In the genomic region with DNA sequence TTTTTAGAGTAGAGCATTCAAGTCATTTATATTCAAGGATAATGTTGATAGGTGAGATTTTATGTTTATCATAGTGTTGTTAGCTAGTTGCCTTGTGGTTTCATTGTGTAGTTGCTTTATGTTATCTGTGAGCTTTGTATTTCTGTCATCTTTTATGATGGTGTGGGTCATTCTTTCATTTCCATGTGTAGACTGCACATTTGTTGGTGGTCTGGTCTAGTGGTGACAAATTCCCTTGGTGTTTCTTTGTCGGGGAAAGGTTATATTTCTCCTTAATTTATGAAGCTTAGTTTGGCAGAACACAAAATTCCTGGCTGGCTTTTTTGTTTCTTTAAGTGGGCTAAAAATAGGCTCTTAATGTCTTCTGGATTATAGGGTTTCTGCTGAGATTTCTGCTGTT, we compare ENCODE assay signal across 22 cellular contexts.
"Had no signal": no experiment of that assay in that cellular context is flagged by ENCODE, and none has a peak within 500 bp of the region (broad histone marks: within the 10 kb centered on the region; RNA-seq: fewer than 3 reads in every experiment).

No MANE protein-coding gene starts in this region.

- H3K27ac ChIP-seq: epithelial cell of prostate, hepatocyte, neutrophil, parathyroid adenoma, skin epidermis, transverse colon had no signal

- H3K4me1 ChIP-seq: parathyroid adenoma, transverse colon had no signal

- H3K9me3 ChIP-seq: neutrophil had no signal

- H3K4me2 ChIP-seq: hepatocyte had no signal

- H3K36me3 ChIP-seq: neutrophil, transverse colon had no signal

- H3K27me3 ChIP-seq: hepatocyte, neutrophil, transverse colon had no signal

- H2AFZ ChIP-seq: hepatocyte, parathyroid adenoma had no signal

- H3K9ac ChIP-seq: parathyroid adenoma had no signal

- H3K4me3 ChIP-seq: hepatocyte, skin epidermis, transverse colon had no signal

- H3K79me2 ChIP-seq: hepatocyte, parathyroid adenoma had no signal

- DNase-seq: activated CD4-positive, alpha-beta memory T cell treated with anti-CD3 and anti-CD28 coated beads for 36 hours; activated CD4-positive, alpha-beta T cell treated with anti-CD3 and anti-CD28 coated beads for 48 hours; activated naive CD4-positive, alpha-beta T cell treated with Interleukin-2 at 50 U/mL for 16 hours; activated naive CD8-positive, alpha-beta T cell treated with anti-CD3 and anti-CD28 coated beads for 36 hours; activated T-cell treated with anti-CD3 and anti-CD28 coated beads, Interleukin-2, amount 50 U/mL, for 48 hours; amniotic stem cell; cortex of kidney; foreskin melanocyte; glutamatergic neuron; left ventricle myocardium superior; mammary epithelial cell; midbrain; right cardiac atrium; stimulated activated CD4-positive, alpha-beta T cell treated with anti-CD3 and anti-CD28 coated beads, Interleukin-2, amount 100 ng/mL, for 24 hours; stimulated activated naive B cell treated with anti-CD40 and anti-IgM and Interleukin-4, amounts not matched to agents 10 μg/mL and 1 μg/mL and 100 μg/mL, for 72 hours; T-helper 17 cell; transverse colon had no signal
